ENCODE assay signal across 1 cellular context in genomic region chr6:105112577-105112976, GRCh38.
TF ChIP-seq lines count a peak whose summit lies in the region.

No MANE protein-coding gene starts in this region.

TF ChIP-seq in GM12878, 131 proteins besides CTCF, POLR2A, EP300 and RAD21 (continued from another document):
- no peak for TF ChIP-seq USF2 (IDR thresholded peaks at IDR 0.05; ENCODE audit: borderline replicate concordance, low read depth, low read length)
- no peak for TF ChIP-seq ZZZ3 (IDR thresholded peaks at IDR 0.05; ENCODE audit: control insufficient read depth, insufficient read length, low read depth)
- TF ChIP-seq GATAD2B (conservative IDR thresholded peaks at IDR 0.05; ENCODE audit: low read depth), result no peak
- TF ChIP-seq NFIC (IDR thresholded peaks at IDR 0.05; ENCODE audit: low read depth, low read length), result no peak
- no peak for TF ChIP-seq EED (IDR thresholded peaks at IDR 0.05; ENCODE audit: low read depth)
- TF ChIP-seq, protein P1, sequence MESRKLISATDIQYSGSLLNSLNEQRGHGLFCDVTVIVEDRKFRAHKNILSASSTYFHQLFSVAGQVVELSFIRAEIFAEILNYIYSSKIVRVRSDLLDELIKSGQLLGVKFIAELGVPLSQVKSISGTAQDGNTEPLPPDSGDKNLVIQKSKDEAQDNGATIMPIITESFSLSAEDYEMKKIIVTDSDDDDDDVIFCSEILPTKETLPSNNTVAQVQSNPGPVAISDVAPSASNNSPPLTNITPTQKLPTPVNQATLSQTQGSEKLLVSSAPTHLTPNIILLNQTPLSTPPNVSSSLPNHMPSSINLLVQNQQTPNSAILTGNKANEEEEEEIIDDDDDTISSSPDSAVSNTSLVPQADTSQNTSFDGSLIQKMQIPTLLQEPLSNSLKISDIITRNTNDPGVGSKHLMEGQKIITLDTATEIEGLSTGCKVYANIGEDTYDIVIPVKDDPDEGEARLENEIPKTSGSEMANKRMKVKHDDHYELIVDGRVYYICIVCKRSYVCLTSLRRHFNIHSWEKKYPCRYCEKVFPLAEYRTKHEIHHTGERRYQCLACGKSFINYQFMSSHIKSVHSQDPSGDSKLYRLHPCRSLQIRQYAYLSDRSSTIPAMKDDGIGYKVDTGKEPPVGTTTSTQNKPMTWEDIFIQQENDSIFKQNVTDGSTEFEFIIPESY (IDR thresholded peaks at IDR 0.05), result no peak
- TF ChIP-seq BRCA1 (IDR thresholded peaks at IDR 0.05; ENCODE audit: low read depth, low read length), result no peak
- no peak for TF ChIP-seq NR2C1 (IDR thresholded peaks at IDR 0.05)
- no peak for TF ChIP-seq KLF5 (IDR thresholded peaks at IDR 0.05; ENCODE audit: partially characterized antibody)
- TF ChIP-seq RB1 (IDR thresholded peaks at IDR 0.05; ENCODE audit: borderline replicate concordance), result no peak
- TF ChIP-seq GABPA (IDR thresholded peaks at IDR 0.05; ENCODE audit: low read depth), result no peak
TF ChIP-seq in GM12878: peak in this region for 0.
